ENCODE assay signal across 8 cellular contexts in the genomic region with DNA sequence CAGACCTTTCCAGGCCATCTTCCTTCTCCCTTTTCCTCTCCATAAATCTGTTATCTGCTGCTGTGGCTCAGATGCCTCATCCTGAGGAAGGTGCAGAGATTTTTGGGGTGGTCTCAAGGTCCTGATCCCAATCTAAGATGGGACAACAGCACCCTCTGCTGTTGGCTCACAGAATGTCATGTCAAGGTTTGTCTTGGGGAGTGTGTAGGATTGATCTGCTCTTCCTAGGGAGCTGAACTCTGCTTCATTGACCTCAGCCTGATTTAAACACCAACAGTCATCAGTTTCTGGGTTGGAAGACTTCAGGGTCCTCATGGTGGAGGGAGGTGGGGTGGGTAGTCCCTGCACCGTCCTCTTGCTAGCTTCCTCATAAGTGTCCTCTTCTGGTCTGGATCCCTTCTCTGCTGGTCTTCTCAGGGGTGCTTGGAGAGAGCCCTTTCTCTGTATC.
DNase-seq lines count a peak whose midpoint lies in the region; ATAC-seq, FAIRE-seq and TF ChIP-seq lines count a peak whose summit lies in the region.

No MANE protein-coding gene starts in this region.

- H3K9me3 Mint-ChIP-seq in activated T-helper 2 cell treated with anti-CD3 and anti-CD28 coated beads, Interferon-gamma antibody, Interleukin-2, Interleukin-4, amounts not matched to agents 10 μg/mL and 5 μg/mL and 100 μg/mL, durations not matched to agents 14 hours and 24 hours and 36 hours: no peaks in the 10 kb centered on the region
- no peaks in the 10 kb centered on the region for H3K9me3 Mint-ChIP-seq in osteocyte (ENCODE audit: unreplicated experiment)

- peaks cover 12% of the 10 kb centered on the region for H3K4me1 Mint-ChIP-seq in activated T-helper 2 cell treated with anti-CD3 and anti-CD28 coated beads, Interferon-gamma antibody, Interleukin-2, Interleukin-4, amounts not matched to agents 10 μg/mL and 5 μg/mL and 100 μg/mL, durations not matched to agents 14 hours and 24 hours and 36 hours (ENCODE audit: low read depth)
- H3K4me1 Mint-ChIP-seq in osteocyte (ENCODE audit: unreplicated experiment): no peaks in the 10 kb centered on the region

- TF ChIP-seq CTCF in BE2C (IDR thresholded peaks at IDR 0.05; ENCODE audit: low read depth, low read length) (peak; percentile 91), osteocyte (IDR thresholded peaks at IDR 0.05) (peak; percentile 94), tibial nerve (IDR thresholded peaks at IDR 0.05) (peak; percentile 74 to 96 (median 85))

- H3K36me3 Mint-ChIP-seq in activated T-helper 2 cell treated with anti-CD3 and anti-CD28 coated beads, Interferon-gamma antibody, Interleukin-2, Interleukin-4, amounts not matched to agents 10 μg/mL and 5 μg/mL and 100 μg/mL, durations not matched to agents 14 hours and 24 hours and 36 hours (ENCODE audit: low read depth): peaks cover 68% of the 10 kb centered on the region
- H3K36me3 Mint-ChIP-seq in osteocyte (ENCODE audit: unreplicated experiment): peaks cover 30% of the 10 kb centered on the region

- in situ Hi-C loops in HAP-1 (cut with MboI; ENCODE audit: low sequenced_read_pairs): loop anchor here (5.0 kb wide), 3 partner anchors 200 to 430 kb away; no protein-coding TSS in a partner anchor

- no peak overlapping the region for H3K4me3 Mint-ChIP-seq in activated T-helper 2 cell treated with anti-CD3 and anti-CD28 coated beads, Interferon-gamma antibody, Interleukin-2, Interleukin-4, amounts not matched to agents 10 μg/mL and 5 μg/mL and 100 μg/mL, durations not matched to agents 14 hours and 24 hours and 36 hours (ENCODE audit: low read depth)
- no peak overlapping the region for H3K4me3 Mint-ChIP-seq in osteocyte (ENCODE audit: unreplicated experiment)

- WGBS in tibial nerve, 2 donors: 64 to 94% methylated on average over 1 of the region's 1 CpG

- H3K9me3 ChIP-seq in BE2C: no peaks in the 10 kb centered on the region
- H3K9me3 ChIP-seq in HAP-1: no peaks in the 10 kb centered on the region
- H3K9me3 ChIP-seq in tibial nerve: no peaks in the 10 kb centered on the region

- H3K4me1 ChIP-seq in BE2C (no peaks in the 10 kb centered on the region; the same call in 1 of the 2 replicates), HAP-1 (no peaks in the 10 kb centered on the region), tibial nerve (peaks cover 0 to 10% (median 0%) of the 10 kb centered on the region in 4 donors)

- no peaks in the 10 kb centered on the region for H3K36me3 ChIP-seq in BE2C
- H3K36me3 ChIP-seq in HAP-1 (replicated peaks): peaks cover 23% of the 10 kb centered on the region
- H3K36me3 ChIP-seq in tibial nerve: peaks cover 0 to 86% (median 6%) of the 10 kb centered on the region in 3 donors

- FAIRE-seq in RCC 7860 (lab: Jason Lieb, UNC) (no peak), frontal cortex (lab: Jason Lieb, UNC) (no peak)

- TF ChIP-seq EP300 in tibial nerve (IDR thresholded peaks at IDR 0.05): peak in 1 of 2 donors; percentile 34

- H3K27ac Mint-ChIP-seq in activated T-helper 2 cell treated with anti-CD3 and anti-CD28 coated beads, Interferon-gamma antibody, Interleukin-2, Interleukin-4, amounts not matched to agents 10 μg/mL and 5 μg/mL and 100 μg/mL, durations not matched to agents 14 hours and 24 hours and 36 hours: peak overlapping the region; percentile 59
- no peak overlapping the region for H3K27ac Mint-ChIP-seq in osteocyte (ENCODE audit: unreplicated experiment)

- H3K27me3 ChIP-seq in BE2C (no peaks in the 10 kb centered on the region), HAP-1 (ENCODE audit: low read depth) (no peaks in the 10 kb centered on the region), tibial nerve (no peaks in the 10 kb centered on the region)

- intact Hi-C loops in activated T-helper 2 cell treated with anti-CD3 and anti-CD28 coated beads, Interferon-gamma antibody, Interleukin-2, Interleukin-4, amounts not matched to agents 10 μg/mL and 5 μg/mL and 100 μg/mL, durations not matched to agents 14 hours and 24 hours and 36 hours (cut with micrococcal nuclease): loop anchor here (1.0 to 2.0 kb wide), 2 partner anchors 77 to 198 kb away; no protein-coding TSS in a partner anchor

- TF ChIP-seq POLR2A in tibial nerve (IDR thresholded peaks at IDR 0.05): no peak

- H3K27me3 Mint-ChIP-seq in activated T-helper 2 cell treated with anti-CD3 and anti-CD28 coated beads, Interferon-gamma antibody, Interleukin-2, Interleukin-4, amounts not matched to agents 10 μg/mL and 5 μg/mL and 100 μg/mL, durations not matched to agents 14 hours and 24 hours and 36 hours (ENCODE audit: low read depth): no peaks in the 10 kb centered on the region
- H3K27me3 Mint-ChIP-seq in osteocyte (ENCODE audit: unreplicated experiment): no peaks in the 10 kb centered on the region

- peak overlapping the region in 2 of 4 donors; percentile 22 to 23 for H3K27ac ChIP-seq in tibial nerve

- ATAC-seq in GM19397 (IDR thresholded peaks at IDR 0.05; ENCODE audit: unreplicated experiment): no peak

- DNase-seq in BE2C (peak; percentile 59), HAP-1 (ENCODE audit: low spot score in 2 of 2) (peak; percentile 51 to 76), RCC 7860 (ENCODE audit: low spot score) (peak; percentile 27), frontal cortex (ENCODE audit: low spot score in 2 of 2) (peak; percentile 41 to 50), osteocyte (ENCODE audit: extremely low spot score, unreplicated experiment) (no peak), tibial nerve (ENCODE audit: low spot score in 2 of 2) (peak; percentile 42 to 76)
- DNase-seq in activated T-helper 2 cell treated with anti-CD3 and anti-CD28 coated beads, Interferon-gamma antibody, Interleukin-2, Interleukin-4, amounts not matched to agents 10 μg/mL and 5 μg/mL and 100 μg/mL, durations not matched to agents 14 hours and 24 hours and 36 hours (ENCODE audit: low spot score): peak; percentile 36

- H3K4me3 ChIP-seq in BE2C (ENCODE audit: low read depth, low read length) (no peak overlapping the region), HAP-1 (no peak overlapping the region), tibial nerve (no peak overlapping the region)
